In the genomic region with DNA sequence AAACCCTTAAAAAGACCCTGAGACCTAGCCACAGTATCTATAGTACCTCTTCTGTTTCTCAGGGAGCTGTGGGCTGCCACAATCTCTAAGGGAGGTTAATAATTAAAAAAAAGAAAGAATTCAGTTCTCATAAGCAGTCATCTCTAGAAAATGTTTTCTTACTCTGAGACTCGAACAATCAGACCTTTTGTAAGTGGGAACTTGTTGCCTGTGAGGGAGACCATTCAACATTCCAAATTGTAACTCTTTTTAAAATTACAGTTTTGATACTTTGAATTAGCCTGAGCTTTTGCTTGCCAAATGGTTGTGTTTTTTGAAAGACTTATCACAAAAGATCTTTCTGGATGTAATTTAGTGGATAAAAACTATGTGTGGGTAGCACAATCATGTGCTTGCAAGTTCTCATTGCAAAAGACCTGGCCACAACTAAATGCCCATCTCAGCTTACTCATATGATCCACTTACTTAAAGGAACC, we compare ENCODE assay signal across 10 cellular contexts. TPM values are rescaled to one million over a fixed set of nuclear protein-coding genes. Genes with fewer than 3 reads are reported as not detected.
DNase-seq lines count a peak whose midpoint lies in the region; ATAC-seq and TF ChIP-seq lines count a peak whose summit lies in the region.
"Had no signal": no experiment of that assay in that cellular context is flagged by ENCODE, and none has a peak within 500 bp of the region (broad histone marks: within the 10 kb centered on the region; RNA-seq: fewer than 3 reads in every experiment).

No MANE protein-coding gene starts in this region.

- H3K27me3 ChIP-seq in body of pancreas, result no peaks in the 10 kb centered on the region

- 26 to 31% methylated on average over 1 of the region's 1 CpG for WGBS in body of pancreas, 2 donors

- intact Hi-C loops in body of pancreas (cut with DNase I), result no loop called here

- peaks cover 41% of the 10 kb centered on the region for H3K4me1 Mint-ChIP-seq in stimulated activated memory B cell treated with anti-CD40 and anti-IgM and Interleukin-4, amounts not matched to agents 10 μg/mL and 1 μg/mL and 100 μg/mL, for 72 hours

- H3K27me3 Mint-ChIP-seq in stimulated activated memory B cell treated with anti-CD40 and anti-IgM and Interleukin-4, amounts not matched to agents 10 μg/mL and 1 μg/mL and 100 μg/mL, for 72 hours, result no peaks in the 10 kb centered on the region

- H3K27ac Mint-ChIP-seq in stimulated activated memory B cell treated with anti-CD40 and anti-IgM and Interleukin-4, amounts not matched to agents 10 μg/mL and 1 μg/mL and 100 μg/mL, for 72 hours, result peak overlapping the region; percentile 73
- H3K27ac Mint-ChIP-seq: H9 had no signal

- no peaks in the 10 kb centered on the region for H3K9me3 ChIP-seq in body of pancreas

- no peak overlapping the region for H3K4me3 ChIP-seq in body of pancreas

- no peaks in the 10 kb centered on the region for H3K36me3 ChIP-seq in body of pancreas (replicated peaks in 1 of 2; ENCODE audit: insufficient read depth in 1 of 2, low read depth in 2 of 2)

- peaks cover 23% of the 10 kb centered on the region for H3K4me1 ChIP-seq in body of pancreas

- no peaks in the 10 kb centered on the region for H3K9me3 Mint-ChIP-seq in stimulated activated memory B cell treated with anti-CD40 and anti-IgM and Interleukin-4, amounts not matched to agents 10 μg/mL and 1 μg/mL and 100 μg/mL, for 72 hours
- H3K9me3 Mint-ChIP-seq: H9 had no signal

- no peak for TF ChIP-seq POLR2A in body of pancreas (IDR thresholded peaks at IDR 0.05)

- DNase-seq in body of pancreas (no peak), 8988T (no peak), NCI-H2227 treated with DMSO at 0.1 percent for 48 hours (lab: John Stamatoyannopoulos, UW) (no peak), HUDEP-2 (lab: John Stamatoyannopoulos, UW; ENCODE audit: unreplicated experiment in 76 of 76) (no peak), NCI-H187 treated with DMSO at 0.1 percent for 48 hours (lab: John Stamatoyannopoulos, UW) (no peak)
- DNase-seq: H9; NK-92 treated with Interleukin-12 subunit alpha and Interleukin-12 subunit beta, amount 100 ng/mL, for 24 hours had no signal

- TF ChIP-seq CTCF in body of pancreas (IDR thresholded peaks at IDR 0.05), result no peak

- no peak overlapping the region for H3K4me3 Mint-ChIP-seq in stimulated activated memory B cell treated with anti-CD40 and anti-IgM and Interleukin-4, amounts not matched to agents 10 μg/mL and 1 μg/mL and 100 μg/mL, for 72 hours
- H3K4me3 Mint-ChIP-seq: H9 had no signal

- ATAC-seq in GM19043 (IDR thresholded peaks at IDR 0.05; ENCODE audit: low read depth, unreplicated experiment) (peak; percentile 79), HG02943 (IDR thresholded peaks at IDR 0.05; ENCODE audit: low read depth, unreplicated experiment) (peak; percentile 78), body of pancreas (no peak)
- ATAC-seq in stimulated activated memory B cell treated with anti-CD40 and anti-IgM and Interleukin-4, amounts not matched to agents 10 μg/mL and 1 μg/mL and 100 μg/mL, for 72 hours, result peak; percentile 57

- H3K27ac ChIP-seq in body of pancreas, result peak overlapping the region; percentile 36 to 79 (median 54)

- no peaks in the 10 kb centered on the region for H3K36me3 Mint-ChIP-seq in stimulated activated memory B cell treated with anti-CD40 and anti-IgM and Interleukin-4, amounts not matched to agents 10 μg/mL and 1 μg/mL and 100 μg/mL, for 72 hours

RNA-seq across cellular contexts. Expression of gene IL1R2, which starts 33.3 kb away (rescaled TPM):
- 1 to 10 TPM in 1 of 2 donors, not detected in 1; 8.0 TPM for total RNA-seq in body of pancreas
- total RNA-seq: H9 had no signal
